1 cellular context compared by ENCODE assay signal in the genomic region with DNA sequence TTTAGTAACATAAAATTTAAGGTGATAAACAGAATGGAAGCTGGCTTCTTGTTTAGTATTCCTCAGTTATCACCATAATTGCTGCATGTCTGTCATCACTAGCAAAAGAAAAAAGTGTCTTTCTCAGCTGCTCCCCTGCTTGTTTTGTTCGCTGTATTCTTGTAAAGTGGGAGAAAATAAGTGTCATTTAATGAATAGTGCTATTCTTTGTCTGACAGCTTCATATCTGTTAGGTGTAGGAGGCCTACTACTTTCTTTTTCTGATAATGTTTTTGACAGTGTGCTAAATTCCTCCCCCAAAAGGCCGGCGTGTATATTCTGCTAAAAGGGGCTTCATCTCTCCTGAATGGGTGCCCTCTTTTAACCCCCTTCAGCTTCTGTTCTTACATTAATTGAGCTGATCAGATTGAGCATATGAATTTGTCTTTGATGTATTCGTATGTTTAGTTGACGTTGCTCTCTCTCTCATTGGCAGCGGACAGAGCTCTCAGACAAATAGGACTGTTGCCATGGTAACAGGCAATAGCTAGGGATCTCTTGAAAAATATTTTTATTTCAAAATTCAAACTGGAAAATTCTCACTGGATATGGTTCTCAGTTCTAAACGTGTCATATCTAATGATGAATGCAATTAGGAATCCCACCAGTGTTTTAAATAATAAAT.
TF ChIP-seq lines count a peak whose summit lies in the region.

No MANE protein-coding gene starts in this region.

TF ChIP-seq in HEK293T, 16 proteins besides CTCF, POLR2A, EP300 and RAD21:
- no peak for TF ChIP-seq SP1 (IDR thresholded peaks at IDR 0.05)
- no peak for TF ChIP-seq TARDBP (IDR thresholded peaks at IDR 0.05)
- no peak for TF ChIP-seq PKNOX1 (IDR thresholded peaks at IDR 0.05)
- no peak for TF ChIP-seq NFRKB (IDR thresholded peaks at IDR 0.05)
- TF ChIP-seq ARNT (IDR thresholded peaks at IDR 0.05): no peak
